ENCODE assay signal across 1 cellular context in genomic region chr15:52370010-52370409, GRCh38.
TF ChIP-seq lines count a peak whose summit lies in the region.

No MANE protein-coding gene starts in this region.

TF ChIP-seq in GM23338, 12 proteins besides CTCF, POLR2A, EP300 and RAD21 (continued from another document):
- TF ChIP-seq ZNF462 (CRISPR knock-in tag; IDR thresholded peaks at IDR 0.05), result no peak
- TF ChIP-seq STAT1 (IDR thresholded peaks at IDR 0.05; ENCODE audit: unreplicated experiment), result no peak
- no peak for TF ChIP-seq JUNB (IDR thresholded peaks at IDR 0.05; ENCODE audit: unreplicated experiment)
- no peak for TF ChIP-seq ZNF114 (CRISPR knock-in tag; IDR thresholded peaks at IDR 0.05)
- no peak for TF ChIP-seq ZNF331 (CRISPR knock-in tag; IDR thresholded peaks at IDR 0.05; ENCODE audit: low read depth)
- TF ChIP-seq CREB1 (CRISPR knock-in tag; IDR thresholded peaks at IDR 0.05; ENCODE audit: low read depth), result no peak
- TF ChIP-seq POLR2AphosphoS5 (IDR thresholded peaks at IDR 0.05; ENCODE audit: low read depth), result no peak
- no peak for TF ChIP-seq NANOG (IDR thresholded peaks at IDR 0.05; ENCODE audit: borderline replicate concordance)
- no peak for TF ChIP-seq EZH2 (IDR thresholded peaks at IDR 0.05; ENCODE audit: low read depth, unreplicated experiment)
